31 cellular contexts compared by ENCODE assay signal in the genomic region with DNA sequence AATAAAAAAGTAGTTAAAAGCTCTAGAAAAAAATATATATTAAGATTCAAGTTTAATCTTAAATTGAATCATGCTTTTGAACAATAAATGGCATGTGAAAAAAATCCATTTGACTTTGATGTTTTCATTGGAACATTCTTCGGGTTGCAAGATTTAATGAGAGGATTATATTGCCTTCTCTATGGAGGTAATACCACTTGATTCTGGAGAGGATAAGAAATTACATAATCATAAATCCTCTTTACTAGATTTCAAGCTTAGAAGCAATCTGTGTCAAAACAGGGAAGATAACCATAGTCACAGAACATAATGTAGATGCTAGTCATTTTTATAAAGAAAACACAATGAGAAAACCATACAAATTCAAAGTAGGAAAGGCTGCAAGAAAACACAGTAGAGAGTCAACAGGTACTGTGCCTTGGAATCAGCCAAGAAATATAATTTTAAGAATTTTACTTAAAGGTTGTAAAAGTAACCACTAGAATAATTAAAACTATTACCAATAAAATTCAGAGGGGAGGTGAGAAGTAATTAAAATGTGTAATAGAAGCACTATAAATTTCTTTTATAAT.
"Had no signal": no experiment of that assay in that cellular context is flagged by ENCODE, and none has a peak within 500 bp of the region (broad histone marks: within the 10 kb centered on the region; RNA-seq: fewer than 3 reads in every experiment).

No MANE protein-coding gene starts in this region.

- H3K27me3 ChIP-seq: body of pancreas, esophagus muscularis mucosa, gastrocnemius medialis, heart right ventricle, hepatocyte had no signal

- FAIRE-seq: colon had no signal

- H3K36me3 ChIP-seq: esophagus muscularis mucosa, gastrocnemius medialis, heart right ventricle had no signal

- DNase-seq: activated CD4-positive, alpha-beta memory T cell treated with anti-CD3 and anti-CD28 coated beads for 36 hours; activated CD4-positive, alpha-beta T cell treated with anti-CD3 and anti-CD28 coated beads for 36 hours; activated CD4-positive, alpha-beta T cell treated with anti-CD3 and anti-CD28 coated beads, Interleukin-2, amount 10 ng/mL, durations not matched to agents 24 days and 14 days; activated CD4-positive, CD25-positive, alpha-beta regulatory T cell; activated CD4-positive, CD25-positive, alpha-beta regulatory T cell treated with anti-CD3 and anti-CD28 coated beads, Interleukin-2, amount 50 U/mL, for 72 hours; activated CD8-positive, alpha-beta memory T cell treated with anti-CD3 and anti-CD28 coated beads, Interleukin-2, amount 10 ng/mL, durations not matched to agents 7 days and 5 days; activated CD8-positive, alpha-beta memory T cell treated with anti-CD3 and anti-CD28 coated beads, Interleukin-2, amount 50 U/mL, for 4 hours; activated CD8-positive, alpha-beta T cell treated with anti-CD3 and anti-CD28 coated beads, Interleukin-2, amount 10 ng/mL, durations not matched to agents 7 days and 5 days; activated gamma-delta T cell; activated naive CD4-positive, alpha-beta T cell; activated naive CD4-positive, alpha-beta T cell treated with anti-CD3 and anti-CD28 coated beads, Interleukin-2, amount 10 ng/mL, durations not matched to agents 7 days and 5 days; activated naive CD8-positive, alpha-beta T cell treated with anti-CD3 and anti-CD28 coated beads, Interleukin-2, amount 10 ng/mL, durations not matched to agents 7 days and 5 days; activated T-cell treated with anti-CD3 and anti-CD28 coated beads for 4 hours; activated T-cell treated with anti-CD3 and anti-CD28 coated beads, Interleukin-2, amount 50 U/mL, for 24 hours; activated T-cell treated with anti-CD3 and anti-CD28 coated beads, Interleukin-2, amount 50 U/mL, for 72 hours; amniotic stem cell; anterior cingulate cortex; body of pancreas; caudate nucleus; cortex of kidney; dermis blood vessel endothelial cell; effector CD4-positive, alpha-beta T cell; effector memory CD8-positive, alpha-beta T cell; erythroblast; foreskin keratinocyte; gastrocnemius medialis; heart right ventricle; T-helper 2 cell had no signal

- H3K9me3 ChIP-seq: body of pancreas, esophagus muscularis mucosa, gastrocnemius medialis, heart right ventricle had no signal

- H3K4me3 ChIP-seq: body of pancreas, esophagus muscularis mucosa, gastrocnemius medialis, heart right ventricle, hepatocyte had no signal

- H3K27ac ChIP-seq: body of pancreas, esophagus muscularis mucosa, foreskin keratinocyte, heart right ventricle, hepatocyte had no signal

- H3K4me1 ChIP-seq: foreskin keratinocyte had no signal
